ENCODE assay signal across 17 cellular contexts in genomic region chr2:15325296-15325695, GRCh38.
DNase-seq lines count a peak whose midpoint lies in the region; ATAC-seq, FAIRE-seq and TF ChIP-seq lines count a peak whose summit lies in the region.
"Had no signal": no experiment of that assay in that cellular context is flagged by ENCODE, and none has a peak within 500 bp of the region (broad histone marks: within the 10 kb centered on the region; RNA-seq: fewer than 3 reads in every experiment).

No MANE protein-coding gene starts in this region.

- no peaks in the 10 kb centered on the region; the same call in 1 of the 2 replicates for H3K9me3 ChIP-seq in Loucy (ENCODE audit: insufficient read depth, low read depth, low read length)

- no peak overlapping the region for H2AFZ ChIP-seq in Loucy (ENCODE audit: low read length)

- H3K27me3 ChIP-seq in Loucy (ENCODE audit: insufficient read depth, low read length, poor library complexity, severe bottlenecking) = no peaks in the 10 kb centered on the region
- H3K27me3 ChIP-seq: BLaER1 treated with 17β-estradiol and CSF1 and Interleukin-3, amounts not matched to agents 10 nM and 100 nM had no signal

- CTCF ChIA-PET in activated CD8-positive, alpha-beta memory T cell treated with anti-CD3 and anti-CD28 coated beads, Interleukin-2, amount 10 ng/mL, durations not matched to agents 7 days and 5 days (lab: Charles Lee) = interaction anchor here (0.9 kb wide), 1 partner anchor 27 kb away, joined by 3 read pairs; no protein-coding TSS in a partner anchor

- no peak for TF ChIP-seq POLR2A in H54 (IDR thresholded peaks at IDR 0.05; ENCODE audit: low read depth, low read length)

- no peaks in the 10 kb centered on the region for H3K9me3 Mint-ChIP-seq in activated CD8-positive, alpha-beta memory T cell treated with anti-CD3 and anti-CD28 coated beads, Interleukin-2, amount 10 ng/mL, durations not matched to agents 7 days and 5 days (ENCODE audit: low read depth)
- H3K9me3 Mint-ChIP-seq in nephron progenitor cell = peaks cover 22% of the 10 kb centered on the region
- peaks cover 8% of the 10 kb centered on the region for H3K9me3 Mint-ChIP-seq in progenitor cell of endocrine pancreas (ENCODE audit: low read depth)

- no peaks in the 10 kb centered on the region for H3K79me2 ChIP-seq in Loucy (ENCODE audit: insufficient read depth, low read length)

- TF ChIP-seq CTCF in Loucy (conservative IDR thresholded peaks at IDR 0.05; ENCODE audit: low read length) (no peak), nephron progenitor cell (IDR thresholded peaks at IDR 0.05) (no peak), progenitor cell of endocrine pancreas (IDR thresholded peaks at IDR 0.05; ENCODE audit: unreplicated experiment) (no peak), GM10266 (IDR thresholded peaks at IDR 0.05; ENCODE audit: control insufficient read depth, insufficient read depth, low read depth, missing control alignments) (no peak)

- no peak for FAIRE-seq in H54 (lab: Jason Lieb, UNC)
- FAIRE-seq: D721Med, GM12878, GM19239, H1 had no signal

- H3K9ac ChIP-seq in Loucy (ENCODE audit: low read depth, low read length, poor library complexity, severe bottlenecking) = peak overlapping the region; percentile 42
- H3K9ac ChIP-seq: BLaER1 treated with 17β-estradiol and CSF1 and Interleukin-3, amounts not matched to agents 10 nM and 100 nM had no signal

- H3K27ac Mint-ChIP-seq in activated CD8-positive, alpha-beta memory T cell treated with anti-CD3 and anti-CD28 coated beads, Interleukin-2, amount 10 ng/mL, durations not matched to agents 7 days and 5 days = no peak overlapping the region
- H3K27ac Mint-ChIP-seq in nephron progenitor cell (peak overlapping the region; percentile 9), progenitor cell of endocrine pancreas (no peak overlapping the region)

- no peak overlapping the region for H3K4me3 Mint-ChIP-seq in activated CD8-positive, alpha-beta memory T cell treated with anti-CD3 and anti-CD28 coated beads, Interleukin-2, amount 10 ng/mL, durations not matched to agents 7 days and 5 days
- H3K4me3 Mint-ChIP-seq in nephron progenitor cell (no peak overlapping the region), progenitor cell of endocrine pancreas (ENCODE audit: low read depth) (no peak overlapping the region)
- H3K4me3 Mint-ChIP-seq: CD8-positive, alpha-beta memory T cell had no signal

- H3K27me3 Mint-ChIP-seq in activated CD8-positive, alpha-beta memory T cell treated with anti-CD3 and anti-CD28 coated beads, Interleukin-2, amount 10 ng/mL, durations not matched to agents 7 days and 5 days = no peaks in the 10 kb centered on the region
- H3K27me3 Mint-ChIP-seq in nephron progenitor cell (ENCODE audit: low read depth, poor library complexity) (no peaks in the 10 kb centered on the region), progenitor cell of endocrine pancreas (no peaks in the 10 kb centered on the region)
- H3K27me3 Mint-ChIP-seq: CD8-positive, alpha-beta memory T cell had no signal

- peaks cover 26% of the 10 kb centered on the region for H3K4me1 ChIP-seq in Loucy (ENCODE audit: insufficient read depth, low read length, poor library complexity, severe bottlenecking)
- H3K4me1 ChIP-seq: HAP-1 had no signal

- H3F3A ChIP-seq in Loucy (ENCODE audit: low read depth) = peaks cover 4% of the 10 kb centered on the region; the same call in 1 of the 2 replicates

- no peaks in the 10 kb centered on the region for H4K20me1 ChIP-seq in Loucy (ENCODE audit: insufficient read depth, low read length, poor library complexity, severe bottlenecking)
- H4K20me1 ChIP-seq: BLaER1 treated with 17β-estradiol and CSF1 and Interleukin-3, amounts not matched to agents 10 nM and 100 nM had no signal

- peak overlapping the region; percentile 38 for H3K4me2 ChIP-seq in Loucy (ENCODE audit: low read depth, low read length, poor library complexity, severe bottlenecking)

- H3K4me1 Mint-ChIP-seq in activated CD8-positive, alpha-beta memory T cell treated with anti-CD3 and anti-CD28 coated beads, Interleukin-2, amount 10 ng/mL, durations not matched to agents 7 days and 5 days = peaks cover 15% of the 10 kb centered on the region
- H3K4me1 Mint-ChIP-seq in nephron progenitor cell (no peaks in the 10 kb centered on the region), progenitor cell of endocrine pancreas (ENCODE audit: low read depth) (no peaks in the 10 kb centered on the region)
- H3K4me1 Mint-ChIP-seq: CD8-positive, alpha-beta memory T cell had no signal

- peaks cover 34% of the 10 kb centered on the region for H3K36me3 Mint-ChIP-seq in activated CD8-positive, alpha-beta memory T cell treated with anti-CD3 and anti-CD28 coated beads, Interleukin-2, amount 10 ng/mL, durations not matched to agents 7 days and 5 days
- H3K36me3 Mint-ChIP-seq in nephron progenitor cell (ENCODE audit: low read depth) (peaks cover 52% of the 10 kb centered on the region), progenitor cell of endocrine pancreas (ENCODE audit: insufficient read depth) (peaks cover 25% of the 10 kb centered on the region)

- peaks cover 55% of the 10 kb centered on the region; the same call in 1 of the 2 replicates for H3K36me3 ChIP-seq in Loucy (ENCODE audit: insufficient read depth, low read length)

- DNase-seq in activated CD8-positive, alpha-beta memory T cell treated with anti-CD3 and anti-CD28 coated beads, Interleukin-2, amount 10 ng/mL, durations not matched to agents 7 days and 5 days = peak; percentile 61
- no peak for DNase-seq in activated CD8-positive, alpha-beta memory T cell treated with anti-CD3 and anti-CD28 coated beads for 24 hours
- DNase-seq in nephron progenitor cell (no peak), progenitor cell of endocrine pancreas (ENCODE audit: low spot score, unreplicated experiment) (no peak), H54 (ENCODE audit: insufficient read length, low spot score) (no peak), GM10266 (ENCODE audit: extremely low spot score) (no peak)
- DNase-seq: 8988T; CD8-positive, alpha-beta memory T cell; COR-L47; GDM1 had no signal

- ATAC-seq in activated CD8-positive, alpha-beta memory T cell treated with anti-CD3 and anti-CD28 coated beads, Interleukin-2, amount 10 ng/mL, durations not matched to agents 7 days and 5 days = no peak
- ATAC-seq: GM12878 had no signal

- H3K9me2 ChIP-seq in Loucy (replicated peaks; ENCODE audit: low read depth, low read length) = no peaks in the 10 kb centered on the region

- H3K4me3 ChIP-seq in Loucy (ENCODE audit: low read length, poor library complexity, severe bottlenecking) = no peak overlapping the region
- H3K4me3 ChIP-seq: BLaER1 treated with 17β-estradiol and CSF1 and Interleukin-3, amounts not matched to agents 10 nM and 100 nM; GM12878; HAP-1 had no signal
